8 cellular contexts compared by ENCODE assay signal in the genomic region with DNA sequence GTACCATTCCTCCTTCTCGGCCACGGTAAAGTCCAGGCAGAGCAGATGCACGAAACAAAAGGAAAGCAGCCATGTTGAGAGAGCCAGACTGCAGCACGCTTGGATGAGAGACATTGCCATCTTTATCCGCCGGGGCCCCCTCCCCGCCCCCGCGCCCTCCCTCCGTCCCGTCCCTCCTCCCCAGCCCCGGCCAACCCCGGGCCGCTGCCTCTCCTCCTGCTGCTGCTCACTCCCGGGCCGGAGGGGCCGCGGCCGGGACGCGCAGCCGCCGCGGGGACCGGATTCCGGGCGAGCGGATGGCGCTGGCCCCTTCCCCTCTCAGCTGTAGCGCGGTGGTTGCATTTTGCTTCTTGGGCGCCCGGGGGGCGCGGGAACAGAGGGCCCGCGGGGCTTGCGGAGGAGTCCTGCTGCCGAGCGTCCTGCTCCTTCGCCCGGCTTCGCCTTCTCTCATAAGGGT. TPM values are rescaled to one million over a fixed set of nuclear protein-coding genes. Genes with fewer than 3 reads are reported as not detected.
DNase-seq lines count a peak whose midpoint lies in the region; ATAC-seq and TF ChIP-seq lines count a peak whose summit lies in the region.

No MANE protein-coding gene starts in this region.

- H3K4me2 ChIP-seq in MM.1S (ENCODE audit: low read depth, low read length), result peak overlapping the region; percentile 91

- H3K4me3 ChIP-seq in MM.1S (ENCODE audit: low read length) (peak overlapping the region; percentile 82), right lobe of liver (peak overlapping the region; percentile 55 to 72 (median 69)), thymus (ENCODE audit: low read length) (peak overlapping the region; percentile 78)

- TF ChIP-seq CTCF in MM.1S (IDR thresholded peaks at IDR 0.05; ENCODE audit: low read length) (no peak), right lobe of liver (IDR thresholded peaks at IDR 0.05) (no peak)

- no peak overlapping the region for H3K27ac ChIP-seq in MM.1S (ENCODE audit: low read length)
- peak overlapping the region in 2 of 3 donors; percentile 23 to 43 for H3K27ac ChIP-seq in right lobe of liver
- H3K27ac ChIP-seq in thymus (ENCODE audit: low read depth), result peak overlapping the region; percentile 20

- ATAC-seq in GM21576 (IDR thresholded peaks at IDR 0.05; ENCODE audit: unreplicated experiment) (peak; percentile 13), right lobe of liver (peak; percentile 34 to 48 (median 38))

- no peak for TF ChIP-seq POLR2A in right lobe of liver (IDR thresholded peaks at IDR 0.05)

- H3K27me3 ChIP-seq in MM.1S (replicated peaks; ENCODE audit: insufficient read depth, low read length) (no peaks in the 10 kb centered on the region), right lobe of liver (peaks cover 0 to 9% of the 10 kb centered on the region in 2 donors), thymus (ENCODE audit: control insufficient read depth, insufficient read depth) (peaks cover 3% of the 10 kb centered on the region)

- WGBS in right lobe of liver (ENCODE audit: insufficient coverage, low coverage, low lambda C conversion rate, missing lambda C conversion rate), result no CpG with 5 or more reads among the region's 43 CpGs
- WGBS in thymus, result under 1% methylated on average over 43 of the region's 43 CpGs

- no peaks in the 10 kb centered on the region for H4K20me1 ChIP-seq in MM.1S (ENCODE audit: insufficient read depth, low read length)

- H3F3A ChIP-seq in MM.1S (ENCODE audit: insufficient read depth, low read length), result no peaks in the 10 kb centered on the region

- H3K36me3 ChIP-seq in MM.1S (replicated peaks; ENCODE audit: insufficient read depth, low read length), result no peaks in the 10 kb centered on the region
- H3K36me3 ChIP-seq in right lobe of liver, result no peaks in the 10 kb centered on the region
- H3K36me3 ChIP-seq in thymus (ENCODE audit: control insufficient read depth, insufficient read depth), result no peaks in the 10 kb centered on the region

- no peaks in the 10 kb centered on the region for H3K9me2 ChIP-seq in MM.1S (replicated peaks; ENCODE audit: insufficient read depth, low read length)

- DNase-seq in GM03348 (ENCODE audit: low spot score) (peak; percentile 89), MM.1S (no peak), dedifferentiated amniotic fluid mesenchymal stem cell (ENCODE audit: extremely low spot score) (peak; percentile 42), right lobe of liver (peak in 2 of 3 donors; percentile 29 to 46)
- DNase-seq in stimulated activated naive CD4-positive, alpha-beta T cell (lab: John Stamatoyannopoulos, UW), result no peak
- no peak for DNase-seq in central memory CD4-positive, alpha-beta T cell

- intact Hi-C loops in right lobe of liver (cut with DNase I), result loop anchor here (5.0 to 10.0 kb wide), 2 partner anchors 270 to 278 kb away; no protein-coding TSS in a partner anchor

- H3K9me3 ChIP-seq in MM.1S (replicated peaks; ENCODE audit: insufficient read depth, low read length) (no peaks in the 10 kb centered on the region), right lobe of liver (no peaks in the 10 kb centered on the region), thymus (ENCODE audit: control insufficient read depth) (no peaks in the 10 kb centered on the region)

- H3K79me2 ChIP-seq in MM.1S (ENCODE audit: low read length), result no peaks in the 10 kb centered on the region

- peak overlapping the region; percentile 69 for H2AFZ ChIP-seq in MM.1S (ENCODE audit: low read length)

- H3K4me1 ChIP-seq in MM.1S (ENCODE audit: low read length) (no peaks in the 10 kb centered on the region), right lobe of liver (peaks cover 0 to 4% (median 0%) of the 10 kb centered on the region in 4 donors), thymus (ENCODE audit: control insufficient read depth, insufficient read depth, low read length) (peaks cover 8% of the 10 kb centered on the region)

- H3K9ac ChIP-seq in MM.1S (ENCODE audit: low read length), result peak overlapping the region; percentile 49

RNA-seq across cellular contexts. Expression of a gene that starts 0.6 kb away (rescaled TPM):
- total RNA-seq in right lobe of liver, result 1 to 10 TPM; 1.2 to 1.8 (median 1.5) TPM
- 1.4 TPM for polyA plus RNA-seq in thymus

Comparison
In these comparisons a context has a peak if more than half of its experiments do, and no peak if none do; other contexts are left out.
1. DNase-seq: peak in GM03348 (single experiment), dedifferentiated amniotic fluid mesenchymal stem cell (single experiment) and right lobe of liver (2 of 3); none in MM.1S (single experiment), stimulated activated naive CD4-positive, alpha-beta T cell (0 of 6) and central memory CD4-positive, alpha-beta T cell (single experiment).
2. Peak in every context shown above with its lines, with median percentiles within 50 percentile points of each other: H3K4me3 ChIP-seq.